In genomic region chr5:135436856-135437795, GRCh38 we compare ENCODE assay signal across 13 cellular contexts. TPM values are rescaled to one million over a fixed set of nuclear protein-coding genes. Genes with fewer than 3 reads are reported as not detected.
DNase-seq lines count a peak whose midpoint lies in the region; ATAC-seq, FAIRE-seq and TF ChIP-seq lines count a peak whose summit lies in the region.
"Had no signal": no experiment of that assay in that cellular context is flagged by ENCODE, and none has a peak within 500 bp of the region (broad histone marks: within the 10 kb centered on the region; RNA-seq: fewer than 3 reads in every experiment).

No MANE protein-coding gene starts in this region.

- ATAC-seq in IMR-90 (ENCODE audit: low read depth), result no peak

- H4K5ac ChIP-seq in IMR-90 (ENCODE audit: low read depth, low read length), result peak overlapping the region; percentile 26; the same call in 1 of the 2 replicates

- no peak for TF ChIP-seq CTCF in CD14-positive monocyte (IDR thresholded peaks at IDR 0.05)
- no peak for TF ChIP-seq CTCF in IMR-90 (conservative IDR thresholded peaks at IDR 0.05; ENCODE audit: low read depth, low read length)
- TF ChIP-seq CTCF in astrocyte (IDR thresholded peaks at IDR 0.05; ENCODE audit: insufficient read depth, low read depth, low read length), result no peak

- H3K9me1 ChIP-seq in IMR-90 (ENCODE audit: insufficient read depth, low read length), result peaks cover 17% of the 10 kb centered on the region

- H3K9ac ChIP-seq in IMR-90 (ENCODE audit: low read depth, low read length), result no peak overlapping the region
- H3K9ac ChIP-seq in astrocyte (ENCODE audit: low read length), result no peak overlapping the region
- no peak overlapping the region for H3K9ac ChIP-seq in neuronal stem cell (ENCODE audit: low read depth, low read length, poor library complexity)

- H3K27me3 Mint-ChIP-seq in CD14-positive monocyte (ENCODE audit: low read depth in 3 of 3), result no peaks in the 10 kb centered on the region
- peaks cover 4% of the 10 kb centered on the region for H3K27me3 Mint-ChIP-seq in astrocyte (ENCODE audit: low read depth, unreplicated experiment)

- H3K4ac ChIP-seq in IMR-90 (ENCODE audit: low read depth, low read length) (peak overlapping the region; percentile 84), neuronal stem cell (ENCODE audit: low read length) (no peak overlapping the region)

- DNase-seq in CD14-positive monocyte (ENCODE audit: low spot score) (peak; percentile 80), IMR-90 (no peak), astrocyte (ENCODE audit: low read depth) (peak; percentile 32), neuronal stem cell (ENCODE audit: low spot score) (no peak), frontal cortex (ENCODE audit: low spot score in 2 of 2) (no peak), COLO829 (ENCODE audit: low spot score) (no peak), AG08395 (ENCODE audit: low spot score) (no peak), glomerular visceral epithelial cell (ENCODE audit: extremely low spot score) (no peak)
- DNase-seq: immature natural killer cell had no signal

- H3K4me2 ChIP-seq in IMR-90 (ENCODE audit: low read depth, low read length), result no peak overlapping the region
- H3K4me2 ChIP-seq in astrocyte (ENCODE audit: low read length), result peak overlapping the region; percentile 56
- no peak overlapping the region for H3K4me2 ChIP-seq in neuronal stem cell (ENCODE audit: insufficient read depth, low read length, poor library complexity, severe bottlenecking)

- H2BK120ac ChIP-seq in IMR-90 (ENCODE audit: low read depth, low read length), result peak overlapping the region; percentile 81
- no peak overlapping the region for H2BK120ac ChIP-seq in neuronal stem cell (ENCODE audit: low read depth, low read length)

- TF ChIP-seq RAD21 in IMR-90 (IDR thresholded peaks at IDR 0.05; ENCODE audit: low read length), result no peak

- peaks cover 91% of the 10 kb centered on the region for H3K4me1 Mint-ChIP-seq in CD14-positive monocyte
- peaks cover 21% of the 10 kb centered on the region for H3K4me1 Mint-ChIP-seq in astrocyte (ENCODE audit: low read depth, unreplicated experiment)
- H3K4me1 Mint-ChIP-seq: activated CD4-positive, alpha-beta memory T cell treated with anti-CD3 and anti-CD28 coated beads, Interleukin-2, amount 10 ng/mL, durations not matched to agents 7 days and 5 days; immature natural killer cell had no signal

- dilution Hi-C loops in IMR-90 (cut with HindIII; ENCODE audit: low sequenced_read_pairs, unreplicated experiment), result no loop called here

- H3K9me3 Mint-ChIP-seq in CD14-positive monocyte (peaks cover 0 to 2% (median 0%) of the 10 kb centered on the region in 7 donors), astrocyte (ENCODE audit: unreplicated experiment) (peaks cover 2% of the 10 kb centered on the region)
- H3K9me3 Mint-ChIP-seq: activated CD4-positive, alpha-beta memory T cell treated with anti-CD3 and anti-CD28 coated beads, Interleukin-2, amount 10 ng/mL, durations not matched to agents 7 days and 5 days; immature natural killer cell had no signal

- intact Hi-C loops in CD14-positive monocyte (cut with micrococcal nuclease) (loop anchor here in 1 of 2 donors (5.0 kb wide), 1 partner anchor 40 kb away; the partner anchor contains the start of gene MACROH2A1), IMR-90 (cut with micrococcal nuclease) (loop anchor here (10.0 kb wide), 1 partner anchor 232 kb away; no protein-coding TSS in a partner anchor)

- H3K4me1 ChIP-seq in IMR-90 (ENCODE audit: control insufficient read depth, insufficient read depth, low read length) (peaks cover 24% of the 10 kb centered on the region), astrocyte (ENCODE audit: insufficient read depth, low read length) (peaks cover 31% of the 10 kb centered on the region), neuronal stem cell (ENCODE audit: control insufficient read depth in 2 of 2, insufficient read depth in 1 of 2, low read depth in 1 of 2, low read length in 2 of 2) (peaks cover 0 to 3% of the 10 kb centered on the region in 2 donors)

- no peaks in the 10 kb centered on the region for H3K36me3 ChIP-seq in IMR-90 (ENCODE audit: control insufficient read depth, insufficient read depth, low read length)
- no peaks in the 10 kb centered on the region for H3K36me3 ChIP-seq in astrocyte (ENCODE audit: insufficient read depth, low read length)
- peaks cover 0 to 2% of the 10 kb centered on the region in 2 donors for H3K36me3 ChIP-seq in neuronal stem cell (replicated peaks in 1 of 2; ENCODE audit: control insufficient read depth in 2 of 2, insufficient read depth in 2 of 2, low read length in 2 of 2)
- H3K36me3 ChIP-seq: SJSA1 had no signal

- FAIRE-seq in astrocyte (lab: Jason Lieb, UNC), result no peak
- FAIRE-seq in frontal cortex (lab: Jason Lieb, UNC), result no peak

- H2AK9ac ChIP-seq in IMR-90 (replicated peaks; ENCODE audit: low read depth, low read length, poor library complexity), result peak overlapping the region; percentile 53

- H2BK5ac ChIP-seq in IMR-90 (ENCODE audit: low read depth, low read length, poor library complexity, severe bottlenecking) (peak overlapping the region; percentile 38), neuronal stem cell (ENCODE audit: low read length) (no peak overlapping the region)

- CTCF ChIA-PET in IMR-90 (lab: Yijun Ruan, JAX), result no interaction called here

- no TSS peak for BruUV-seq in IMR-90 (replicated peaks; lab: Mats Ljungman, UMichigan)

- 80% methylated on average over 1 of the region's 15 CpGs; no CpG with 5 or more reads in 1 of the 2 experiments for WGBS in IMR-90 (ENCODE audit: extremely low coverage in 2 of 2, insufficient read length in 1 of 2), 2 experiments
- no CpG with 5 or more reads among the region's 15 CpGs for WGBS in neuronal stem cell (ENCODE audit: extremely low coverage in 2 of 2, insufficient read length in 2 of 2, insufficient replicate concordance in 1 of 2), 2 donors

- no peaks in the 10 kb centered on the region for H3K27me3 ChIP-seq in IMR-90 (ENCODE audit: control insufficient read depth, insufficient read depth, low read length)
- no peaks in the 10 kb centered on the region for H3K27me3 ChIP-seq in astrocyte (ENCODE audit: insufficient read depth, low read length)
- peaks cover 0 to 7% (median 0%) of the 10 kb centered on the region in 3 experiments for H3K27me3 ChIP-seq in neuronal stem cell (ENCODE audit: control insufficient read depth in 3 of 3, insufficient read depth in 3 of 3, low read depth in 1 of 3, low read length in 3 of 3)

- no peaks in the 10 kb centered on the region for H3K36me3 Mint-ChIP-seq in CD14-positive monocyte
- no peaks in the 10 kb centered on the region for H3K36me3 Mint-ChIP-seq in astrocyte (ENCODE audit: low read depth, unreplicated experiment)
- H3K36me3 Mint-ChIP-seq: immature natural killer cell had no signal

- H4K91ac ChIP-seq in IMR-90 (ENCODE audit: insufficient read depth, low read depth, low read length), result peak overlapping the region; percentile 60
- H4K91ac ChIP-seq in neuronal stem cell (ENCODE audit: low read depth, low read length, poor library complexity), result no peak overlapping the region

- H2AFZ ChIP-seq in IMR-90 (replicated peaks; ENCODE audit: low read length, poor library complexity) (peak overlapping the region; percentile 52), astrocyte (ENCODE audit: low read depth, low read length) (peak overlapping the region; percentile 33), neuronal stem cell (ENCODE audit: low read length) (no peak overlapping the region)

- H3K14ac ChIP-seq in IMR-90 (replicated peaks; ENCODE audit: low read depth, low read length) (peak overlapping the region; percentile 72; the same call in 1 of the 2 replicates), neuronal stem cell (ENCODE audit: low read length) (no peak overlapping the region)

- H3K18ac ChIP-seq in IMR-90 (ENCODE audit: low read depth, low read length), result peak overlapping the region; percentile 36
- peak overlapping the region; percentile 33 for H3K18ac ChIP-seq in neuronal stem cell (ENCODE audit: low read length)

- in situ Hi-C loops in IMR-90 (cut with MboI; ENCODE audit: low sequenced_read_pairs), result no loop called here

- H3K9me3 ChIP-seq in IMR-90 (ENCODE audit: control insufficient read depth, insufficient read depth, low read length) (no peaks in the 10 kb centered on the region), astrocyte (ENCODE audit: insufficient read depth, low read depth, low read length) (no peaks in the 10 kb centered on the region), neuronal stem cell (replicated peaks in 1 of 2; ENCODE audit: control insufficient read depth in 2 of 2, insufficient read depth in 1 of 2, low read depth in 1 of 2, low read length in 2 of 2) (no peaks in the 10 kb centered on the region)
- H3K9me3 ChIP-seq: SJSA1 had no signal

- H4K20me1 ChIP-seq in IMR-90 (ENCODE audit: insufficient read depth, low read length), result 0 out of 2 replicates have a peak, but pooled peaks cover 3% of the 10 kb centered on the region
- no peaks in the 10 kb centered on the region for H4K20me1 ChIP-seq in astrocyte (ENCODE audit: insufficient read depth, low read length)

- H2BK12ac ChIP-seq in neuronal stem cell (ENCODE audit: low read length), result no peak overlapping the region

- H3K27ac ChIP-seq in IMR-90 (ENCODE audit: insufficient read depth, low read length) (peak overlapping the region; percentile 16; the same call in 1 of the 2 replicates), astrocyte (ENCODE audit: low read depth, low read length) (peak overlapping the region; percentile 18), neuronal stem cell (replicated peaks; ENCODE audit: low read length) (no peak overlapping the region)
- H3K27ac ChIP-seq: epithelial cell of prostate, SJSA1 had no signal

- H2AK5ac ChIP-seq in IMR-90 (ENCODE audit: low read depth, low read length) (peak overlapping the region; percentile 74), neuronal stem cell (ENCODE audit: low read depth, low read length) (no peak overlapping the region)

- H2BK15ac ChIP-seq in IMR-90 (ENCODE audit: low read depth, low read length) (peak overlapping the region; percentile 74; the same call in 1 of the 3 replicates), neuronal stem cell (ENCODE audit: low read length) (no peak overlapping the region)

- H3K27ac Mint-ChIP-seq in CD14-positive monocyte (peak overlapping the region; percentile 90 to 96 (median 94)), astrocyte (ENCODE audit: unreplicated experiment) (peak overlapping the region; percentile 75)
- H3K27ac Mint-ChIP-seq: activated CD4-positive, alpha-beta memory T cell treated with anti-CD3 and anti-CD28 coated beads, Interleukin-2, amount 10 ng/mL, durations not matched to agents 7 days and 5 days; immature natural killer cell; progenitor cell of endocrine pancreas had no signal

- H3K79me2 ChIP-seq in astrocyte (ENCODE audit: insufficient read depth, low read length), result no peaks in the 10 kb centered on the region

- no peak for TF ChIP-seq POLR2A in IMR-90 (IDR thresholded peaks at IDR 0.05; ENCODE audit: low read depth, low read length)

- H3K23ac ChIP-seq in IMR-90 (ENCODE audit: low read depth, low read length) (peak overlapping the region; percentile 79; the same call in 1 of the 2 replicates), neuronal stem cell (ENCODE audit: low read depth, low read length, poor library complexity) (no peak overlapping the region)

- peak overlapping the region; percentile 82 for H2BK20ac ChIP-seq in IMR-90 (ENCODE audit: low read depth, low read length)

- H3K4me3 Mint-ChIP-seq in CD14-positive monocyte (peak overlapping the region; percentile 70 to 86), astrocyte (ENCODE audit: unreplicated experiment) (no peak overlapping the region)
- H3K4me3 Mint-ChIP-seq: activated CD4-positive, alpha-beta memory T cell treated with anti-CD3 and anti-CD28 coated beads, Interleukin-2, amount 10 ng/mL, durations not matched to agents 7 days and 5 days; immature natural killer cell had no signal

- H3K4me3 ChIP-seq in IMR-90 (ENCODE audit: insufficient read depth, low read depth, low read length) (no peak overlapping the region), astrocyte (ENCODE audit: insufficient read depth, low read depth, low read length) (no peak overlapping the region), neuronal stem cell (ENCODE audit: low read length in 2 of 2) (no peak overlapping the region)
- H3K4me3 ChIP-seq: SJSA1 had no signal

- no peak overlapping the region for H3K56ac ChIP-seq in IMR-90 (ENCODE audit: extremely low read depth, insufficient read depth, low read length)

- H4K8ac ChIP-seq in IMR-90 (ENCODE audit: low read depth in 2 of 2, low read length in 2 of 2) (peak overlapping the region; percentile 57 to 62; a peak in 1 of 4 replicates), neuronal stem cell (ENCODE audit: low read depth, low read length) (no peak overlapping the region)

- H3K79me1 ChIP-seq in IMR-90 (ENCODE audit: low read depth in 1 of 2, low read length in 2 of 2) (no peaks in the 10 kb centered on the region), neuronal stem cell (ENCODE audit: low read depth, low read length) (no peaks in the 10 kb centered on the region)

- POLR2A ChIA-PET in IMR-90 (lab: Charles Lee; ENCODE audit: unreplicated experiment), result no interaction called here

RNA-seq across cellular contexts. Expression of gene DCANP1, which starts 10.0 kb away (rescaled TPM):
- polyA plus RNA-seq in CD14-positive monocyte, result under 1 TPM; 0.14 to 0.15 TPM
- not detected in 2 replicates for total RNA-seq in IMR-90 (2012; rRNA removed)
- not detected in 2 replicates for polyA plus RNA-seq in IMR-90 (2012; rRNA removed)
- not detected in 2 replicates for polyA plus RNA-seq in IMR-90 (2012; cell fraction: cytosol; rRNA removed)
- not detected in 2 replicates for polyA plus RNA-seq in IMR-90 (2012; cell fraction: nucleus; rRNA removed; ENCODE audit: low replicate concordance)
- total RNA-seq in astrocyte, result not detected in 2 replicates
- not detected for polyA plus RNA-seq in neuronal stem cell (2013, experiment 1 of 2)
- not detected for polyA plus RNA-seq in neuronal stem cell (2013, experiment 2 of 2)
- not detected for total RNA-seq in frontal cortex
- total RNA-seq: activated CD4-positive, alpha-beta memory T cell treated with anti-CD3 and anti-CD28 coated beads, Interleukin-2, amount 10 ng/mL, durations not matched to agents 7 days and 5 days; progenitor cell of endocrine pancreas; SJSA1 had no signal

RNA-seq across cellular contexts. Expression of gene TIFAB, which starts 15.0 kb away (rescaled TPM):
- polyA plus RNA-seq in CD14-positive monocyte (under 1 TPM; 0.29 to 0.50 TPM), IMR-90 (2012; rRNA removed) (not detected in 2 replicates)
- total RNA-seq in IMR-90 (2012; rRNA removed) (not detected in 2 replicates), astrocyte (not detected in 2 replicates), frontal cortex (not detected)
- not detected in 2 replicates for polyA plus RNA-seq in IMR-90 (2012; cell fraction: cytosol; rRNA removed)
- not detected in 2 replicates for polyA plus RNA-seq in IMR-90 (2012; cell fraction: nucleus; rRNA removed; ENCODE audit: low replicate concordance)
- not detected for polyA plus RNA-seq in neuronal stem cell (2013, experiment 1 of 2)
- polyA plus RNA-seq in neuronal stem cell (2013, experiment 2 of 2), result not detected
- total RNA-seq: activated CD4-positive, alpha-beta memory T cell treated with anti-CD3 and anti-CD28 coated beads, Interleukin-2, amount 10 ng/mL, durations not matched to agents 7 days and 5 days; progenitor cell of endocrine pancreas; SJSA1 had no signal

RNA-seq across cellular contexts. Expression of gene MACROH2A1, which starts 38.1 kb away (rescaled TPM):
- 100 to 1,000 TPM; 352 to 443 TPM for polyA plus RNA-seq in CD14-positive monocyte
- total RNA-seq in IMR-90 (2012; rRNA removed), result 126 and 141 TPM in 2 replicates
- 122 and 132 TPM in 2 replicates for polyA plus RNA-seq in IMR-90 (2012; rRNA removed)
- polyA plus RNA-seq in IMR-90 (2012; cell fraction: cytosol; rRNA removed), result 111 and 126 TPM in 2 replicates
- 211 and 389 TPM in 2 replicates for polyA plus RNA-seq in IMR-90 (2012; cell fraction: nucleus; rRNA removed; ENCODE audit: low replicate concordance)
- total RNA-seq in astrocyte, result 121 and 143 TPM in 2 replicates
- polyA plus RNA-seq in neuronal stem cell (2013, experiment 1 of 2), result 191 TPM
- polyA plus RNA-seq in neuronal stem cell (2013, experiment 2 of 2), result 193 TPM
- total RNA-seq in frontal cortex, result 134 TPM

Comparison
In these comparisons a context has a peak if more than half of its experiments do, and no peak if none do; other contexts are left out.
1. DNase-seq: peak in CD14-positive monocyte (single experiment) and astrocyte (single experiment); none in IMR-90 (single experiment), neuronal stem cell (single experiment), frontal cortex (0 of 2), COLO829 (single experiment), AG08395 (single experiment) and glomerular visceral epithelial cell (single experiment).